23 cellular contexts compared by ENCODE assay signal in the genomic region with DNA sequence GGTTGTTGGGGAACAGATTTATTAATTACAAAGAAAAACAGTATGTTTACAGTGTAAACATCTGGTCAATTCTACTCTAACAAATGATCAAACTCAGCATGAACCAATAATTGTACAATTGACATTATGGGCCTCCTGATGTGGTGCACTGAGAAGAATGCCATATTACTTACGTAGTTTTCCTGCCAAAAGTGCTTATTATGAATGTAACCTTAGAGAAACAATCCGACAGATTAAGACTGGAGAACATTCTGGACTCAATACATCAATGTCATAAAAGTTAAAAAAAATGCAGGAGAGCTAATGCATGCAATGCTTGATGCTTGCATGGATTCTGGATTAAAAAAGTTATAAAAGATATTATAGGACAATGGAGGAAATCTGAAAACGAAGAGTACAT.
DNase-seq lines count a peak whose midpoint lies in the region; TF ChIP-seq lines count a peak whose summit lies in the region.
"Had no signal": no experiment of that assay in that cellular context is flagged by ENCODE, and none has a peak within 500 bp of the region (broad histone marks: within the 10 kb centered on the region; RNA-seq: fewer than 3 reads in every experiment).

No MANE protein-coding gene starts in this region.

- H3K4me1 Mint-ChIP-seq in HFFc6 (ENCODE audit: low read depth) = peaks cover 34% of the 10 kb centered on the region

- DNase-seq in HFFc6 (no peak), SJSA1 (ENCODE audit: low read depth in 1 of 2, low spot score in 2 of 2) (no peak), choroid plexus epithelial cell (ENCODE audit: low read depth) (peak; percentile 64), NCI-H1417 treated with DMSO at 0.1 percent for 48 hours (lab: John Stamatoyannopoulos, UW) (no peak), COLO668 (lab: John Stamatoyannopoulos, UW; ENCODE audit: unreplicated experiment) (no peak), NCI-H2081 (lab: John Stamatoyannopoulos, UW) (no peak)
- no peak for DNase-seq in activated naive CD4-positive, alpha-beta T cell treated with Interleukin-2 at 50 U/mL for 16 hours
- DNase-seq: AML-193; CD4-positive, alpha-beta T cell; COR-L47; KG1; MG63; NCI-H1105 treated with DMSO at 0.1 percent for 48 hours; NCI-H1694 treated with DMSO at 0.1 percent for 48 hours; NCI-H2081 treated with DMSO at 0.1 percent for 48 hours; NCI-H2171; NCI-H226; NCI-H510A; NCI-H82; OCI-M1; T-helper 17 cell had no signal

- H3K4me3 ChIP-seq in ACC112 (ENCODE audit: low read depth, low read length) (no peak overlapping the region), SJSA1 (no peak overlapping the region), choroid plexus epithelial cell (ENCODE audit: low read depth, low read length) (no peak overlapping the region)
- H3K4me3 ChIP-seq: BLaER1 treated with 17β-estradiol and CSF1 and Interleukin-3, amounts not matched to agents 10 nM and 100 nM; MG63 had no signal

- no peaks in the 10 kb centered on the region; the same call in 1 of the 2 replicates for H3K27me3 Mint-ChIP-seq in HFFc6 (ENCODE audit: insufficient read depth)
- H3K27me3 Mint-ChIP-seq: CD4-positive, alpha-beta T cell; T-helper 17 cell had no signal

- no peak overlapping the region for H2AFZ ChIP-seq in ACC112 (ENCODE audit: low read length, unreplicated experiment)

- H3K27ac Mint-ChIP-seq in HFFc6 = peak overlapping the region; percentile 77
- H3K27ac Mint-ChIP-seq: CD4-positive, alpha-beta T cell; T-helper 17 cell had no signal

- H3K9me3 Mint-ChIP-seq in HFFc6 = no peaks in the 10 kb centered on the region
- H3K9me3 Mint-ChIP-seq: CD4-positive, alpha-beta T cell had no signal

- no peak for TF ChIP-seq CTCF in HFFc6 (IDR thresholded peaks at IDR 0.05)
- TF ChIP-seq CTCF in choroid plexus epithelial cell (conservative IDR thresholded peaks at IDR 0.05; ENCODE audit: low read depth, low read length) = no peak

- no peaks in the 10 kb centered on the region for H3K9me3 ChIP-seq in SJSA1 (replicated peaks)
- H3K9me3 ChIP-seq: BLaER1 treated with 17β-estradiol and CSF1 and Interleukin-3, amounts not matched to agents 10 nM and 100 nM; MG63 had no signal

- no peaks in the 10 kb centered on the region for H3K79me2 ChIP-seq in ACC112 (ENCODE audit: control insufficient read depth, insufficient read depth, low read length, unreplicated experiment)

- H3K27ac ChIP-seq in ACC112 (ENCODE audit: low read depth, low read length) (peak overlapping the region; percentile 84; the same call in 1 of the 2 replicates), SJSA1 (peak overlapping the region; percentile 88)

- no peak overlapping the region for H3K4me3 Mint-ChIP-seq in HFFc6
- H3K4me3 Mint-ChIP-seq: CD4-positive, alpha-beta T cell; T-helper 17 cell had no signal

- H3K36me3 ChIP-seq in ACC112 (ENCODE audit: insufficient read depth, low read length) (no peaks in the 10 kb centered on the region), SJSA1 (no peaks in the 10 kb centered on the region)
- H3K36me3 ChIP-seq: MG63 had no signal

- H3K27me3 ChIP-seq in ACC112 (ENCODE audit: insufficient read depth, low read length) = no peaks in the 10 kb centered on the region
- H3K27me3 ChIP-seq in SJSA1 (replicated peaks) = no peaks in the 10 kb centered on the region
- H3K27me3 ChIP-seq: BLaER1 treated with 17β-estradiol and CSF1 and Interleukin-3, amounts not matched to agents 10 nM and 100 nM; MG63 had no signal

- H3K4me1 ChIP-seq in ACC112 (ENCODE audit: control insufficient read depth, insufficient read depth, low read length, unreplicated experiment) (peaks cover 21% of the 10 kb centered on the region), SJSA1 (replicated peaks) (peaks cover 14% of the 10 kb centered on the region)

- H3K36me3 Mint-ChIP-seq in HFFc6 (ENCODE audit: low read depth) = no peaks in the 10 kb centered on the region
